Comparison of ENCODE assay signal across 16 cellular contexts in genomic region chr17:6643460-6644125, GRCh38. TPM values are rescaled to one million over a fixed set of nuclear protein-coding genes. Genes with fewer than 3 reads are reported as not detected.
A peak's percentile ranks its signal among the peaks of the same experiment; 100 is the strongest.
DNase-seq lines count a peak whose midpoint lies in the region; ATAC-seq and TF ChIP-seq lines count a peak whose summit lies in the region.
"Had no signal": no experiment of that assay in that cellular context is flagged by ENCODE, and none has a peak within 500 bp of the region (broad histone marks: within the 10 kb centered on the region; RNA-seq: fewer than 3 reads in every experiment).

No MANE protein-coding gene starts in this region.

- no peak for ATAC-seq in psoas muscle
- no peak for ATAC-seq in GM21786 (IDR thresholded peaks at IDR 0.05; ENCODE audit: unreplicated experiment)
- ATAC-seq in GM18909 (IDR thresholded peaks at IDR 0.05; ENCODE audit: poor library complexity, unreplicated experiment): no peak
- ATAC-seq: heart left ventricle had no signal

- peaks cover 13% of the 10 kb centered on the region for H3K4me1 ChIP-seq in psoas muscle

- no peaks in the 10 kb centered on the region for H3K27me3 Mint-ChIP-seq in T-helper 2 cell treated with Interferon-gamma antibody and Interleukin-4, amounts not matched to agents 5 μg/mL and 100 μg/mL, for 36 hours (ENCODE audit: low read depth)

- H3K27me3 ChIP-seq in psoas muscle (ENCODE audit: insufficient read depth in 3 of 3, low read length in 2 of 3): no peaks in the 10 kb centered on the region
- H3K27me3 ChIP-seq: heart left ventricle had no signal

- no peak for DNase-seq in T-helper 2 cell treated with Interferon-gamma antibody and Interleukin-4, amounts not matched to agents 5 μg/mL and 100 μg/mL, for 36 hours (ENCODE audit: low spot score)
- no peak for DNase-seq in T-helper 2 cell
- peak; percentile 95 for DNase-seq in M059J (ENCODE audit: low read depth)
- peak; percentile 71 for DNase-seq in choroid plexus epithelial cell (ENCODE audit: low read depth)
- DNase-seq in psoas muscle: no peak
- no peak for DNase-seq in HT-29 (ENCODE audit: low spot score)
- DNase-seq: activated CD4-positive, CD25-positive, alpha-beta regulatory T cell; activated effector memory CD4-positive, alpha-beta T cell treated with anti-CD3 and anti-CD28 coated beads, Interleukin-2, amount 50 U/mL, for 16 hours; heart left ventricle; NCI-H524 treated with DMSO at 0.1 percent for 48 hours; posterior cingulate gyrus; SHP77; stimulated activated CD4-positive, alpha-beta T cell treated with anti-CD3 and anti-CD28 coated beads, Interleukin-4, amount 100 ng/mL, for 24 hours had no signal

- 57 to 63% (median 62%) methylated on average over 5 of the region's 5 CpGs for WGBS in psoas muscle, 3 donors

- H3K27ac ChIP-seq in psoas muscle: peak overlapping the region; percentile 0
- H3K27ac ChIP-seq: heart left ventricle had no signal

- peaks cover 41% of the 10 kb centered on the region for H3K4me1 Mint-ChIP-seq in T-helper 2 cell treated with Interferon-gamma antibody and Interleukin-4, amounts not matched to agents 5 μg/mL and 100 μg/mL, for 36 hours (ENCODE audit: low read depth)

- H3K36me3 Mint-ChIP-seq in T-helper 2 cell treated with Interferon-gamma antibody and Interleukin-4, amounts not matched to agents 5 μg/mL and 100 μg/mL, for 36 hours (ENCODE audit: low read depth): peaks cover 41% of the 10 kb centered on the region

- H3K4me3 ChIP-seq in choroid plexus epithelial cell (ENCODE audit: low read depth, low read length) (no peak overlapping the region), psoas muscle (no peak overlapping the region)
- H3K4me3 ChIP-seq: heart left ventricle had no signal

- TF ChIP-seq CTCF in choroid plexus epithelial cell (conservative IDR thresholded peaks at IDR 0.05; ENCODE audit: low read depth, low read length) (no peak), psoas muscle (IDR thresholded peaks at IDR 0.05) (no peak)

- no peaks in the 10 kb centered on the region for H3K9me3 Mint-ChIP-seq in T-helper 2 cell treated with Interferon-gamma antibody and Interleukin-4, amounts not matched to agents 5 μg/mL and 100 μg/mL, for 36 hours
- H3K9me3 Mint-ChIP-seq: dendritic cell treated with granulocyte-macrophage colony-stimulating factor and Interleukin-4, amounts not matched to agents 40 ng/mL and 50 ng/mL, for 4 days had no signal

- H3K4me3 Mint-ChIP-seq in T-helper 2 cell treated with Interferon-gamma antibody and Interleukin-4, amounts not matched to agents 5 μg/mL and 100 μg/mL, for 36 hours: peak overlapping the region; percentile 16
- H3K4me3 Mint-ChIP-seq: dendritic cell treated with granulocyte-macrophage colony-stimulating factor and Interleukin-4, amounts not matched to agents 40 ng/mL and 50 ng/mL, for 4 days had no signal

- H3K27ac Mint-ChIP-seq in T-helper 2 cell treated with Interferon-gamma antibody and Interleukin-4, amounts not matched to agents 5 μg/mL and 100 μg/mL, for 36 hours: peak overlapping the region; percentile 32
- H3K27ac Mint-ChIP-seq: dendritic cell treated with granulocyte-macrophage colony-stimulating factor and Interleukin-4, amounts not matched to agents 40 ng/mL and 50 ng/mL, for 4 days had no signal

- peaks cover 5 to 63% of the 10 kb centered on the region in 2 donors for H3K36me3 ChIP-seq in psoas muscle (ENCODE audit: insufficient read depth in 1 of 2, low read depth in 1 of 2)

- intact Hi-C loops in psoas muscle (cut with DNase I): loop anchor here (10.0 kb wide), 1 partner anchor 169 kb away; no protein-coding TSS in a partner anchor

- no peaks in the 10 kb centered on the region for H3K9me3 ChIP-seq in psoas muscle
- H3K9me3 ChIP-seq: heart left ventricle had no signal

RNA-seq across cellular contexts. Expression of gene TXNDC17, which starts 2.7 kb away (rescaled TPM):
- 250 and 253 TPM in 2 replicates for total RNA-seq in M059J (2014; rRNA removed; shearing (Covaris generic))
- 10 to 100 TPM; 27.5 to 41.1 (median 30.9) TPM for total RNA-seq in psoas muscle
- polyA plus RNA-seq in psoas muscle: 100 to 1,000 TPM in 2 of 3 donors, 10 to 100 TPM in 1; 81.1 to 159 (median 100) TPM
- 79.0 and 86.0 TPM in 2 replicates for total RNA-seq in HT-29 (2014; rRNA removed; shearing (Covaris generic))

RNA-seq across cellular contexts. Expression of gene KIAA0753, which starts 3.1 kb away (rescaled TPM):
- total RNA-seq in M059J (2014; rRNA removed; shearing (Covaris generic)): 7.2 and 12.9 TPM in 2 replicates
- total RNA-seq in psoas muscle: 1 to 10 TPM; 2.7 to 4.3 (median 3.0) TPM
- polyA plus RNA-seq in psoas muscle: 1 to 10 TPM; 2.4 to 4.7 (median 3.5) TPM
- total RNA-seq in HT-29 (2014; rRNA removed; shearing (Covaris generic)): 7.4 and 8.5 TPM in 2 replicates

RNA-seq across cellular contexts. Expression of gene MED31, which starts 7.8 kb away (rescaled TPM):
- 13.4 and 29.9 TPM in 2 replicates for total RNA-seq in M059J (2014; rRNA removed; shearing (Covaris generic))
- 10 to 100 TPM; 12.2 to 12.8 (median 12.7) TPM for total RNA-seq in psoas muscle
- polyA plus RNA-seq in psoas muscle: 10 to 100 TPM; 12.7 to 55.2 (median 22.0) TPM
- 4.1 and 7.0 TPM in 2 replicates for total RNA-seq in HT-29 (2014; rRNA removed; shearing (Covaris generic))

RNA-seq across cellular contexts. Expression of gene C17orf100, which starts 8.0 kb away (rescaled TPM):
- total RNA-seq in M059J (2014; rRNA removed; shearing (Covaris generic)): 0.62 and 1.6 TPM in 2 replicates
- total RNA-seq in psoas muscle: under 1 TPM; 0.34 to 0.77 (median 0.65) TPM
- polyA plus RNA-seq in psoas muscle: 1 to 10 TPM in 2 of 3 donors, under 1 TPM in 1; 0.61 to 1.4 (median 1.3) TPM
- total RNA-seq in HT-29 (2014; rRNA removed; shearing (Covaris generic)): 0.31 and 1.1 TPM in 2 replicates

Comparison
In these comparisons a context has a peak if more than half of its experiments do, and no peak if none do; other contexts are left out.
1. DNase-seq: peak in M059J (single experiment) and choroid plexus epithelial cell (single experiment); none in T-helper 2 cell treated with Interferon-gamma antibody and Interleukin-4, amounts not matched to agents 5 μg/mL and 100 μg/mL, for 36 hours (single experiment), T-helper 2 cell (0 of 5), psoas muscle (0 of 2) and HT-29 (single experiment).